In genomic region chr13:51222510-51223283, GRCh38 we compare ENCODE assay signal across 8 cellular contexts. TPM values are rescaled to one million over a fixed set of nuclear protein-coding genes. Genes with fewer than 3 reads are reported as not detected.
DNase-seq lines count a peak whose midpoint lies in the region; ATAC-seq, FAIRE-seq and TF ChIP-seq lines count a peak whose summit lies in the region.

No MANE protein-coding gene starts in this region.

- no TSS peak for BruUV-seq in endothelial cell of umbilical vein (replicated peaks; lab: Mats Ljungman, UMichigan)

- H3K4me1 ChIP-seq in endothelial cell of umbilical vein (ENCODE audit: control insufficient read depth, extremely low read depth, insufficient read depth, low read length) = peaks cover 7% of the 10 kb centered on the region

- no peaks in the 10 kb centered on the region for H3K9me1 ChIP-seq in endothelial cell of umbilical vein (replicated peaks; ENCODE audit: control insufficient read depth, extremely low read depth, insufficient read depth, low read length)

- no peak overlapping the region for H3K27ac ChIP-seq in endothelial cell of umbilical vein (ENCODE audit: insufficient read depth, low read depth, low read length)

- dilution Hi-C loops in endothelial cell of umbilical vein (cut with MboI; ENCODE audit: extremely low pct_ligation_motif_present, low sequenced_read_pairs) = no loop called here

- peak overlapping the region; percentile 10 for H3K9ac ChIP-seq in endothelial cell of umbilical vein (replicated peaks; ENCODE audit: extremely low read depth, insufficient read depth, low read length)

- POLR2A ChIA-PET in endothelial cell of umbilical vein (lab: Charles Lee) = no interaction called here

- peak; percentile 17 for DNase-seq in Daoy (ENCODE audit: low read depth)
- peak; percentile 41 for DNase-seq in SK-MEL-5 (ENCODE audit: low read depth, low spot score)
- DNase-seq in endothelial cell of umbilical vein (ENCODE audit: low read depth, low spot score) = peak; percentile 36
- no peak for DNase-seq in natural killer cell treated with Interleukin-12 subunit alpha and Interleukin-12 subunit beta and Interleukin-15 and Interleukin-18, amount 100 ng/mL, for 72 hours (ENCODE audit: low spot score)
- DNase-seq in HPDE6-E6E7 (ENCODE audit: extremely low spot score) = no peak
- no peak for DNase-seq in GM12891 (ENCODE audit: insufficient read length, low spot score)
- DNase-seq in MV-4-11 (lab: John Stamatoyannopoulos, UW) = no peak

- no peaks in the 10 kb centered on the region for H3K79me2 ChIP-seq in endothelial cell of umbilical vein (ENCODE audit: control insufficient read depth, insufficient read depth, low read length)

- no peaks in the 10 kb centered on the region for H3K9me3 ChIP-seq in endothelial cell of umbilical vein (replicated peaks; ENCODE audit: control insufficient read depth, insufficient read depth, low read length)

- ATAC-seq in HG02623 (IDR thresholded peaks at IDR 0.05; ENCODE audit: unreplicated experiment) = peak; percentile 13
- ATAC-seq in natural killer cell treated with Interleukin-12 subunit alpha and Interleukin-12 subunit beta and Interleukin-15 and Interleukin-18, amount 100 ng/mL, for 72 hours = peak in 1 of 2 donors; percentile 17

- H3K9me3 Mint-ChIP-seq in natural killer cell treated with Interleukin-12 subunit alpha and Interleukin-12 subunit beta and Interleukin-15 and Interleukin-18, amount 100 ng/mL, for 72 hours = no peaks in the 10 kb centered on the region

- no peaks in the 10 kb centered on the region for H4K20me1 ChIP-seq in endothelial cell of umbilical vein (replicated peaks; ENCODE audit: control insufficient read depth, extremely low read depth, insufficient read depth, low read length)

- H3K36me3 Mint-ChIP-seq in natural killer cell treated with Interleukin-12 subunit alpha and Interleukin-12 subunit beta and Interleukin-15 and Interleukin-18, amount 100 ng/mL, for 72 hours = no peaks in the 10 kb centered on the region

- peak overlapping the region; percentile 60 for H3K4me2 ChIP-seq in endothelial cell of umbilical vein (ENCODE audit: insufficient read depth, low read length)

- peaks cover 37 to 63% of the 10 kb centered on the region in 2 donors for H3K27me3 Mint-ChIP-seq in natural killer cell treated with Interleukin-12 subunit alpha and Interleukin-12 subunit beta and Interleukin-15 and Interleukin-18, amount 100 ng/mL, for 72 hours

- no peak for FAIRE-seq in endothelial cell of umbilical vein (lab: Jason Lieb, UNC)
- no peak for FAIRE-seq in GM12891 (lab: Jason Lieb, UNC)

- no peaks in the 10 kb centered on the region for H3K4me1 Mint-ChIP-seq in natural killer cell treated with Interleukin-12 subunit alpha and Interleukin-12 subunit beta and Interleukin-15 and Interleukin-18, amount 100 ng/mL, for 72 hours (ENCODE audit: low read depth in 2 of 2)

- no peak for TF ChIP-seq CTCF in endothelial cell of umbilical vein (IDR thresholded peaks at IDR 0.05; ENCODE audit: extremely low read depth in 1 of 2, insufficient read depth in 1 of 2, low read depth in 1 of 2, low read length in 2 of 2)

- CTCF ChIA-PET in endothelial cell of umbilical vein (lab: Charles Lee) = interaction anchor here (0.6 to 3.8 kb wide), 11 partner anchors 13 to 575 kb away, joined by 3 to 57 read pairs (median 6); no protein-coding TSS in a partner anchor

- no peaks in the 10 kb centered on the region for H3K36me3 ChIP-seq in endothelial cell of umbilical vein (ENCODE audit: control insufficient read depth in 2 of 2, extremely low read depth in 1 of 2, insufficient read depth in 2 of 2, low read length in 2 of 2)

- in situ Hi-C loops in SK-MEL-5 (cut with HindIII; ENCODE audit: low pct_unique_long_range_greater_than_20kb, low sequenced_read_pairs) = no loop called here

- intact Hi-C loops in endothelial cell of umbilical vein (cut with micrococcal nuclease) = loop anchor here (1.0 to 10.0 kb wide), 6 partner anchors 64 to 572 kb away; partner anchors contain the start of genes INTS6 and WDFY2

- no peak for TF ChIP-seq POLR2A in endothelial cell of umbilical vein (IDR thresholded peaks at IDR 0.05; ENCODE audit: low read depth, low read length)
- no peak for TF ChIP-seq POLR2A in GM12891 (IDR thresholded peaks at IDR 0.05; ENCODE audit: low read depth, low read length)

- H2AFZ ChIP-seq in endothelial cell of umbilical vein (ENCODE audit: low read depth, low read length) = peak overlapping the region; percentile 64

- peak overlapping the region; percentile 62 for H3K4me3 Mint-ChIP-seq in natural killer cell treated with Interleukin-12 subunit alpha and Interleukin-12 subunit beta and Interleukin-15 and Interleukin-18, amount 100 ng/mL, for 72 hours

- no peak overlapping the region for H3K27ac Mint-ChIP-seq in natural killer cell treated with Interleukin-12 subunit alpha and Interleukin-12 subunit beta and Interleukin-15 and Interleukin-18, amount 100 ng/mL, for 72 hours

- H3K4me3 ChIP-seq in endothelial cell of umbilical vein (replicated peaks in 1 of 3; ENCODE audit: insufficient read depth in 1 of 3, low read depth in 1 of 3, low read length in 3 of 3) = peak overlapping the region; percentile 29 to 64 (median 46)

- no peaks in the 10 kb centered on the region for H3K27me3 ChIP-seq in endothelial cell of umbilical vein (ENCODE audit: control insufficient read depth in 2 of 2, insufficient read depth in 2 of 2, low read length in 2 of 2)

TF ChIP-seq in endothelial cell of umbilical vein, 7 proteins besides CTCF, POLR2A, EP300 and RAD21:
- TF ChIP-seq FOS (IDR thresholded peaks at IDR 0.05; ENCODE audit: borderline replicate concordance, insufficient read depth, low read length) = no peak
- no peak for TF ChIP-seq GATA2 (IDR thresholded peaks at IDR 0.05; ENCODE audit: insufficient read depth, insufficient read length, low read depth, low read length)
- TF ChIP-seq EZH2 (IDR thresholded peaks at IDR 0.05; ENCODE audit: borderline replicate concordance, low read depth, low read length, severe bottlenecking) = no peak
- no peak for TF ChIP-seq POLR2AphosphoS5 (IDR thresholded peaks at IDR 0.05; ENCODE audit: insufficient read depth, low read depth, low read length)

TF ChIP-seq in GM12891, 5 proteins besides CTCF, POLR2A, EP300 and RAD21:
- TF ChIP-seq POU2F2 (IDR thresholded peaks at IDR 0.05; ENCODE audit: low read depth, low read length) = no peak

RNA-seq across cellular contexts. Expression of gene FAM124A, which starts 0.5 kb away (rescaled TPM):
- total RNA-seq in Daoy (2014; rRNA removed; shearing (Covaris generic)) = 0.46 and 1.0 TPM in 2 replicates
- 6.8 and 7.1 TPM in 2 replicates for total RNA-seq in SK-MEL-5 (2014; rRNA removed; shearing (Covaris generic))
- 7.0 and 12.5 TPM in 2 replicates for polyA plus RNA-seq in SK-MEL-5 (2015; cell fraction: cytosol; rRNA removed)
- 4.2 and 4.8 TPM in 2 replicates for polyA plus RNA-seq in SK-MEL-5 (2015; cell fraction: nucleus; rRNA removed)
- total RNA-seq in endothelial cell of umbilical vein = 7.4 and 9.9 TPM in 2 replicates
- 3.8 and 5.2 TPM in 2 replicates for polyA plus RNA-seq in endothelial cell of umbilical vein
- 3.2 and 3.4 TPM in 2 replicates for polyA plus RNA-seq in endothelial cell of umbilical vein (2011; cell fraction: cytosol; rRNA removed)
- polyA plus RNA-seq in endothelial cell of umbilical vein (2011; cell fraction: nucleus; rRNA removed) = 2.4 and 3.0 TPM in 2 replicates
- 7.7 and 8.1 TPM in 2 replicates for polyA plus RNA-seq in endothelial cell of umbilical vein (2012)
- 3.4 and 4.3 TPM in 2 replicates for polyA minus RNA-seq in endothelial cell of umbilical vein
- not detected for polyA minus RNA-seq in endothelial cell of umbilical vein (2011; cell fraction: cytosol; rRNA and poly(A)+ RNA removed)
- 6.4 and 6.9 TPM in 2 replicates for polyA minus RNA-seq in endothelial cell of umbilical vein (2011; cell fraction: nucleus; rRNA and poly(A)+ RNA removed)
- not detected for total RNA-seq in natural killer cell treated with Interleukin-12 subunit alpha and Interleukin-12 subunit beta and Interleukin-15 and Interleukin-18, amount 100 ng/mL, for 72 hours
- not detected for polyA plus RNA-seq in GM12891 (2012; ENCODE audit: low read depth, missing spikeins)

Comparison
In these comparisons a context has a peak if more than half of its experiments do, and no peak if none do; other contexts are left out.
1. DNase-seq: peak in Daoy (single experiment), SK-MEL-5 (single experiment) and endothelial cell of umbilical vein (single experiment); none in natural killer cell treated with Interleukin-12 subunit alpha and Interleukin-12 subunit beta and Interleukin-15 and Interleukin-18, amount 100 ng/mL, for 72 hours (single experiment), HPDE6-E6E7 (single experiment), GM12891 (single experiment) and MV-4-11 (single experiment).